ENCODE assay signal across 11 cellular contexts in the genomic region with DNA sequence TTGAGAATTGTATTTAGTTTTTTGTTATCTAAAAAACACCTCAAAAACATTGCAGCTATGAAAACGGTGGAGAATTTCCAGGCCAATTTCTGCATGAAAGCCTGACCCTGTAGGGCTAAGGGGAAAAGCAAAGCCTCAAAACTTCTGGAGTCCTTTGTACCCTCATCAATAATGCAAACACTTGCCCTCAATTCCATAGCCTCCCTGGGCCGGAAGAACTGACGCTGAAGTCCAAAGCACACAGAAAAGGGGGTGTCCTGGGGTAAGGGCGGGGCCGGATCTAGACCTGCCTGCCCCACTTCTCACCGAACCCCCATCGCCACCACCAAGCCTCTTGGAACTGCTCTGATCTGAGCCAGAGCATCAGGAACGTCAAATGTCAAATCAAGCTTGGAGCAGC.
"Had no signal": no experiment of that assay in that cellular context is flagged by ENCODE, and none has a peak within 500 bp of the region (broad histone marks: within the 10 kb centered on the region; RNA-seq: fewer than 3 reads in every experiment).

No MANE protein-coding gene starts in this region.

- H3K27ac ChIP-seq: GM23248 had no signal

- H3K9me3 ChIP-seq: HAP-1 had no signal

- H3K36me3 ChIP-seq: HAP-1 had no signal

- H3K9ac ChIP-seq: GM23248 had no signal

- H3K4me1 ChIP-seq: HAP-1 had no signal

- H3K4me2 ChIP-seq: GM23338 had no signal

- DNase-seq: GM23248, GOT3, H7, H9, HCEC 1CT, HFFc6 had no signal

- H2AFZ ChIP-seq: GM23248, GM23338 had no signal

- ATAC-seq: GM23338, HCT116 had no signal

- H3K4me3 ChIP-seq: GM23248, GM23338, HAP-1 had no signal

- FAIRE-seq: H1, H54 had no signal
